Comparison of ENCODE assay signal across 8 cellular contexts in the genomic region with DNA sequence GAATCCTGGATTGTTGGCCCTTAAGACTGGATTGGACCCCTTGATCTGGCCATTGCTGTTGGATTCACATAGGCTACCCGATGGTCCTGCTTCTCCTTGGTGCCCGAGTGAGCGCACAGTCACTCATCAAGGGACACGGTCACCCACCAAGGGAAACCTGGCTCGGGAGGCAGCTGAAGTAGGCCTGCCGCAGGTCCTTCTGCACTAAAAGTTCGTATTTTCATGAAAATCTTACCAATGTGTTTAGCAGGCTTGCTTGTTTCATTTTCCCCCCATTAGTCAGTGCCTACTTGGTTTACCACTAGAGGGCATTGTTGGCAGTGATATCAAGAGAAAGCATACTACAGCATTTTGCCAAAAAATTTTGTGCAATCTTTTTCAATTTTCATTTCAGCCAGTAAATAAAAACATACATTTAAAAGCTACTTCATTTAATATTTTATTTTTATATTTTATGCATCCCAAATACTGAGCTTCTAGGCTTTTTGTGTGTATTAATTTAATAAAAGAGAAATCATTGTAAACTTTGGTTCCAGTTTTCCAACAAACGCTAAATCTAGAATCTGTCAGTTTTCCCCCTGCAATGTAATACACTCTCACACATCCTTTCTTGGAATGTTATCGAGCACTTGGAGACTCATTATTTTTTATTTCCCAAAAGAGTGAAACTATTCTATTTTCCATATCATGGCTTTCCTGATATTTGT.
DNase-seq lines count a peak whose midpoint lies in the region; ATAC-seq, FAIRE-seq and TF ChIP-seq lines count a peak whose summit lies in the region.

No MANE protein-coding gene starts in this region.

- H3K4me3 ChIP-seq in endothelial cell of umbilical vein (replicated peaks in 1 of 3; ENCODE audit: insufficient read depth in 1 of 3, low read depth in 1 of 3, low read length in 3 of 3) (no peak overlapping the region), mucosa of stomach (ENCODE audit: low read length) (peak overlapping the region; percentile 32)

- no peak overlapping the region for H3K27ac Mint-ChIP-seq in activated naive CD4-positive, alpha-beta T cell treated with anti-CD3 and anti-CD28 coated beads for 36 hours
- H3K27ac Mint-ChIP-seq in T-helper 2 cell treated with Interferon-gamma antibody and Interleukin-4, amounts not matched to agents 5 μg/mL and 100 μg/mL, for 36 hours = peak overlapping the region; percentile 41

- no peak overlapping the region for H3K27ac ChIP-seq in endothelial cell of umbilical vein (ENCODE audit: insufficient read depth, low read depth, low read length)

- no peaks in the 10 kb centered on the region for H3K9me3 ChIP-seq in endothelial cell of umbilical vein (replicated peaks; ENCODE audit: control insufficient read depth, insufficient read depth, low read length)
- H3K9me3 ChIP-seq in mucosa of stomach (ENCODE audit: control insufficient read depth, low read length) = no peaks in the 10 kb centered on the region

- DNase-seq in activated naive CD4-positive, alpha-beta T cell treated with anti-CD3 and anti-CD28 coated beads for 36 hours = peak; percentile 37
- DNase-seq in activated naive CD4-positive, alpha-beta T cell (lab: John Stamatoyannopoulos, UW) = no peak
- peak; percentile 42 for DNase-seq in H54 (ENCODE audit: insufficient read length, low spot score)
- peak; percentile 35 for DNase-seq in NCI-H1092 treated with DMSO at 0.1 percent for 48 hours (lab: John Stamatoyannopoulos, UW)
- DNase-seq in T-helper 2 cell treated with Interferon-gamma antibody and Interleukin-4, amounts not matched to agents 5 μg/mL and 100 μg/mL, for 36 hours (ENCODE audit: low spot score) = no peak
- DNase-seq in endothelial cell of umbilical vein (ENCODE audit: low read depth, low spot score) = peak; percentile 75

- POLR2A ChIA-PET in endothelial cell of umbilical vein (lab: Charles Lee) = no interaction called here

- H3K9me3 Mint-ChIP-seq in activated naive CD4-positive, alpha-beta T cell treated with anti-CD3 and anti-CD28 coated beads for 36 hours = no peaks in the 10 kb centered on the region
- no peaks in the 10 kb centered on the region for H3K9me3 Mint-ChIP-seq in T-helper 2 cell treated with Interferon-gamma antibody and Interleukin-4, amounts not matched to agents 5 μg/mL and 100 μg/mL, for 36 hours

- no TSS peak for BruUV-seq in endothelial cell of umbilical vein (replicated peaks; lab: Mats Ljungman, UMichigan)

- TF ChIP-seq POLR2A in H54 (IDR thresholded peaks at IDR 0.05; ENCODE audit: low read depth, low read length) = no peak
- no peak for TF ChIP-seq POLR2A in endothelial cell of umbilical vein (IDR thresholded peaks at IDR 0.05; ENCODE audit: low read depth, low read length)

- H3K27me3 Mint-ChIP-seq in activated naive CD4-positive, alpha-beta T cell treated with anti-CD3 and anti-CD28 coated beads for 36 hours (ENCODE audit: low read depth) = no peaks in the 10 kb centered on the region
- H3K27me3 Mint-ChIP-seq in T-helper 2 cell treated with Interferon-gamma antibody and Interleukin-4, amounts not matched to agents 5 μg/mL and 100 μg/mL, for 36 hours (ENCODE audit: low read depth) = peaks cover 19% of the 10 kb centered on the region

- peaks cover 5% of the 10 kb centered on the region for H3K4me1 Mint-ChIP-seq in activated naive CD4-positive, alpha-beta T cell treated with anti-CD3 and anti-CD28 coated beads for 36 hours (ENCODE audit: low read depth)
- H3K4me1 Mint-ChIP-seq in T-helper 2 cell treated with Interferon-gamma antibody and Interleukin-4, amounts not matched to agents 5 μg/mL and 100 μg/mL, for 36 hours (ENCODE audit: low read depth) = peaks cover 16% of the 10 kb centered on the region

- H3K9me1 ChIP-seq in endothelial cell of umbilical vein (replicated peaks; ENCODE audit: control insufficient read depth, extremely low read depth, insufficient read depth, low read length) = no peaks in the 10 kb centered on the region

- intact Hi-C loops in activated naive CD4-positive, alpha-beta T cell treated with anti-CD3 and anti-CD28 coated beads for 36 hours (cut with micrococcal nuclease) = loop anchor here (1.0 to 10.0 kb wide), 5 partner anchors 122 to 1266 kb away; no protein-coding TSS in a partner anchor
- intact Hi-C loops in endothelial cell of umbilical vein (cut with micrococcal nuclease) = loop anchor here (1.0 to 10.0 kb wide), 5 partner anchors 122 to 593 kb away; no protein-coding TSS in a partner anchor

- H3K36me3 Mint-ChIP-seq in activated naive CD4-positive, alpha-beta T cell treated with anti-CD3 and anti-CD28 coated beads for 36 hours (ENCODE audit: low read depth) = no peaks in the 10 kb centered on the region
- no peaks in the 10 kb centered on the region for H3K36me3 Mint-ChIP-seq in T-helper 2 cell treated with Interferon-gamma antibody and Interleukin-4, amounts not matched to agents 5 μg/mL and 100 μg/mL, for 36 hours (ENCODE audit: low read depth)

- CTCF ChIA-PET in activated naive CD4-positive, alpha-beta T cell treated with anti-CD3 and anti-CD28 coated beads for 36 hours (lab: Charles Lee) = interaction anchor here (0.6 to 2.6 kb wide), 15 partner anchors 12 to 989 kb away, joined by 3 to 10 read pairs (median 3); no protein-coding TSS in a partner anchor
- CTCF ChIA-PET in endothelial cell of umbilical vein (lab: Charles Lee) = interaction anchor here (0.6 to 7.1 kb wide), 35 partner anchors 11 to 661 kb away, joined by 3 to 47 read pairs (median 4); a partner anchor contains a TSS

- H3K36me3 ChIP-seq in endothelial cell of umbilical vein (ENCODE audit: control insufficient read depth in 2 of 2, extremely low read depth in 1 of 2, insufficient read depth in 2 of 2, low read length in 2 of 2) (no peaks in the 10 kb centered on the region), mucosa of stomach (ENCODE audit: control insufficient read depth, insufficient read depth, low read length) (no peaks in the 10 kb centered on the region)

- FAIRE-seq in H54 (lab: Jason Lieb, UNC) (no peak), endothelial cell of umbilical vein (lab: Jason Lieb, UNC) (peak; percentile 82)

- no peak overlapping the region for H3K4me3 Mint-ChIP-seq in activated naive CD4-positive, alpha-beta T cell treated with anti-CD3 and anti-CD28 coated beads for 36 hours
- peak overlapping the region; percentile 68 for H3K4me3 Mint-ChIP-seq in T-helper 2 cell treated with Interferon-gamma antibody and Interleukin-4, amounts not matched to agents 5 μg/mL and 100 μg/mL, for 36 hours

- dilution Hi-C loops in endothelial cell of umbilical vein (cut with MboI; ENCODE audit: extremely low pct_ligation_motif_present, low sequenced_read_pairs) = no loop called here

- no peaks in the 10 kb centered on the region for H3K27me3 ChIP-seq in endothelial cell of umbilical vein (ENCODE audit: control insufficient read depth in 2 of 2, insufficient read depth in 2 of 2, low read length in 2 of 2)
- H3K27me3 ChIP-seq in mucosa of stomach (ENCODE audit: control insufficient read depth, insufficient read depth, low read length) = no peaks in the 10 kb centered on the region

- no peaks in the 10 kb centered on the region for H4K20me1 ChIP-seq in endothelial cell of umbilical vein (replicated peaks; ENCODE audit: control insufficient read depth, extremely low read depth, insufficient read depth, low read length)

- peak overlapping the region; percentile 0 for H3K4me2 ChIP-seq in endothelial cell of umbilical vein (ENCODE audit: insufficient read depth, low read length)

- H3K9ac ChIP-seq in endothelial cell of umbilical vein (replicated peaks; ENCODE audit: extremely low read depth, insufficient read depth, low read length) (no peak overlapping the region), mucosa of stomach (ENCODE audit: low read length) (peak overlapping the region; percentile 73)

- H2AFZ ChIP-seq in endothelial cell of umbilical vein (ENCODE audit: low read depth, low read length) = peak overlapping the region; percentile 80

- H3K4me1 ChIP-seq in endothelial cell of umbilical vein (ENCODE audit: control insufficient read depth, extremely low read depth, insufficient read depth, low read length) (no peaks in the 10 kb centered on the region), mucosa of stomach (ENCODE audit: control insufficient read depth, insufficient read depth, low read length) (no peaks in the 10 kb centered on the region)

- no peaks in the 10 kb centered on the region for H3K79me2 ChIP-seq in endothelial cell of umbilical vein (ENCODE audit: control insufficient read depth, insufficient read depth, low read length)

- no peak for ATAC-seq in GM21528 (IDR thresholded peaks at IDR 0.05; ENCODE audit: low FRiP score, unreplicated experiment)

- TF ChIP-seq CTCF in endothelial cell of umbilical vein (IDR thresholded peaks at IDR 0.05; ENCODE audit: extremely low read depth in 1 of 2, insufficient read depth in 1 of 2, low read depth in 1 of 2, low read length in 2 of 2) = peak; percentile 66 to 69

TF ChIP-seq in endothelial cell of umbilical vein, 7 proteins besides CTCF, POLR2A, EP300 and RAD21:
- no peak for TF ChIP-seq FOS (IDR thresholded peaks at IDR 0.05; ENCODE audit: borderline replicate concordance, insufficient read depth, low read length)
- peak; percentile 8 for TF ChIP-seq GATA2 (IDR thresholded peaks at IDR 0.05; ENCODE audit: insufficient read depth, insufficient read length, low read depth, low read length)

Comparison
In these comparisons a context has a peak if more than half of its experiments do, and no peak if none do; other contexts are left out.
1. DNase-seq: peak in activated naive CD4-positive, alpha-beta T cell treated with anti-CD3 and anti-CD28 coated beads for 36 hours (single experiment), H54 (single experiment), NCI-H1092 treated with DMSO at 0.1 percent for 48 hours (single experiment) and endothelial cell of umbilical vein (single experiment); none in activated naive CD4-positive, alpha-beta T cell (0 of 4) and T-helper 2 cell treated with Interferon-gamma antibody and Interleukin-4, amounts not matched to agents 5 μg/mL and 100 μg/mL, for 36 hours (single experiment).